Comparison of ENCODE assay signal across 1 cellular context in genomic region chr14:54773171-54774006, GRCh38.
TF ChIP-seq lines count a peak whose summit lies in the region.

No MANE protein-coding gene starts in this region.

TF ChIP-seq in K562, 482 proteins besides CTCF, POLR2A, EP300 and RAD21 (continued from another document and continues in another):
- TF ChIP-seq, protein P1, sequence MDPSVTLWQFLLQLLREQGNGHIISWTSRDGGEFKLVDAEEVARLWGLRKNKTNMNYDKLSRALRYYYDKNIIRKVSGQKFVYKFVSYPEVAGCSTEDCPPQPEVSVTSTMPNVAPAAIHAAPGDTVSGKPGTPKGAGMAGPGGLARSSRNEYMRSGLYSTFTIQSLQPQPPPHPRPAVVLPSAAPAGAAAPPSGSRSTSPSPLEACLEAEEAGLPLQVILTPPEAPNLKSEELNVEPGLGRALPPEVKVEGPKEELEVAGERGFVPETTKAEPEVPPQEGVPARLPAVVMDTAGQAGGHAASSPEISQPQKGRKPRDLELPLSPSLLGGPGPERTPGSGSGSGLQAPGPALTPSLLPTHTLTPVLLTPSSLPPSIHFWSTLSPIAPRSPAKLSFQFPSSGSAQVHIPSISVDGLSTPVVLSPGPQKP (CRISPR knock-in tag; IDR thresholded peaks at IDR 0.05): no peak
- TF ChIP-seq, protein P2, sequence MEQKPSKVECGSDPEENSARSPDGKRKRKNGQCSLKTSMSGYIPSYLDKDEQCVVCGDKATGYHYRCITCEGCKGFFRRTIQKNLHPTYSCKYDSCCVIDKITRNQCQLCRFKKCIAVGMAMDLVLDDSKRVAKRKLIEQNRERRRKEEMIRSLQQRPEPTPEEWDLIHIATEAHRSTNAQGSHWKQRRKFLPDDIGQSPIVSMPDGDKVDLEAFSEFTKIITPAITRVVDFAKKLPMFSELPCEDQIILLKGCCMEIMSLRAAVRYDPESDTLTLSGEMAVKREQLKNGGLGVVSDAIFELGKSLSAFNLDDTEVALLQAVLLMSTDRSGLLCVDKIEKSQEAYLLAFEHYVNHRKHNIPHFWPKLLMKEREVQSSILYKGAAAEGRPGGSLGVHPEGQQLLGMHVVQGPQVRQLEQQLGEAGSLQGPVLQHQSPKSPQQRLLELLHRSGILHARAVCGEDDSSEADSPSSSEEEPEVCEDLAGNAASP (IDR thresholded peaks at IDR 0.05): no peak
- TF ChIP-seq ZBTB34 (CRISPR knock-in tag; IDR thresholded peaks at IDR 0.05) (no peak), PCBP2 (IDR thresholded peaks at IDR 0.05; ENCODE audit: low read depth, low read length, poor library complexity, severe bottlenecking) (no peak), NR2C1 (IDR thresholded peaks at IDR 0.05) (peak; percentile 44; the same call in 1 of the 2 replicates), NR2C1 (tag; IDR thresholded peaks at IDR 0.05) (no peak), ZNF507 (tag; conservative IDR thresholded peaks at IDR 0.05) (no peak), KDM4B (IDR thresholded peaks at IDR 0.05; ENCODE audit: borderline replicate concordance in 2 of 2, low read depth in 1 of 2) (no peak), ZNF384 (IDR thresholded peaks at IDR 0.05; ENCODE audit: low read depth, low read length) (peak; percentile 36; the same call in 1 of the 2 replicates), MITF (IDR thresholded peaks at IDR 0.05) (peak; percentile 35; the same call in 1 of the 2 replicates), SNRNP70 (optimal IDR thresholded peaks at IDR 0.05; ENCODE audit: low read depth, low read length) (no peak), KDM1A (IDR thresholded peaks at IDR 0.05) (peak in 1 of 2 experiments; percentile 44; a peak in 1 of 4 replicates), HDGF (IDR thresholded peaks at IDR 0.05) (no peak), ZNF133 (CRISPR knock-in tag; IDR thresholded peaks at IDR 0.05) (no peak), RBM25 (IDR thresholded peaks at IDR 0.05; ENCODE audit: low read depth, low read length, severe bottlenecking) (no peak), SRSF3 (IDR thresholded peaks at IDR 0.05; ENCODE audit: insufficient read depth, low read length) (no peak), CEBPG (CRISPR knock-in tag; IDR thresholded peaks at IDR 0.05) (no peak), CEBPG (tag; conservative IDR thresholded peaks at IDR 0.05 in 1 of 2, IDR thresholded peaks at IDR 0.05 in 1 of 2) (no peak), CBFA2T2 (conservative IDR thresholded peaks at IDR 0.05) (peak; percentile 32; the same call in 1 of the 2 replicates), HOMEZ (CRISPR knock-in tag; IDR thresholded peaks at IDR 0.05) (no peak), PBX2 (CRISPR knock-in tag; IDR thresholded peaks at IDR 0.05; ENCODE audit: low read depth) (no peak), PBX2 (tag; conservative IDR thresholded peaks at IDR 0.05; ENCODE audit: low read depth) (no peak), ZNF444 (CRISPR knock-in tag; IDR thresholded peaks at IDR 0.05) (no peak), ZBTB1 (CRISPR knock-in tag; IDR thresholded peaks at IDR 0.05; ENCODE audit: borderline replicate concordance, low read depth) (no peak), RNF219 (CRISPR knock-in tag; IDR thresholded peaks at IDR 0.05) (no peak), DDX20 (tag; IDR thresholded peaks at IDR 0.05; ENCODE audit: low read depth) (no peak), ZNF311 (CRISPR knock-in tag; IDR thresholded peaks at IDR 0.05) (no peak), PRPF4 (IDR thresholded peaks at IDR 0.05; ENCODE audit: insufficient read depth, low read depth, low read length, poor library complexity, severe bottlenecking) (no peak), KDM2B (CRISPR knock-in tag; IDR thresholded peaks at IDR 0.05) (no peak), KLF10 (CRISPR knock-in tag; IDR thresholded peaks at IDR 0.05) (no peak), ZNF408 (CRISPR knock-in tag; IDR thresholded peaks at IDR 0.05; ENCODE audit: low read depth) (no peak), ZNF23 (CRISPR knock-in tag; IDR thresholded peaks at IDR 0.05) (no peak), ZFP91 (CRISPR knock-in tag; IDR thresholded peaks at IDR 0.05) (no peak), ZNF277 (CRISPR knock-in tag; IDR thresholded peaks at IDR 0.05; ENCODE audit: borderline replicate concordance) (no peak), CUX1 (CRISPR knock-in tag; IDR thresholded peaks at IDR 0.05) (no peak), GABPB1 (CRISPR knock-in tag; IDR thresholded peaks at IDR 0.05) (no peak)
- TF ChIP-seq, protein P3, sequence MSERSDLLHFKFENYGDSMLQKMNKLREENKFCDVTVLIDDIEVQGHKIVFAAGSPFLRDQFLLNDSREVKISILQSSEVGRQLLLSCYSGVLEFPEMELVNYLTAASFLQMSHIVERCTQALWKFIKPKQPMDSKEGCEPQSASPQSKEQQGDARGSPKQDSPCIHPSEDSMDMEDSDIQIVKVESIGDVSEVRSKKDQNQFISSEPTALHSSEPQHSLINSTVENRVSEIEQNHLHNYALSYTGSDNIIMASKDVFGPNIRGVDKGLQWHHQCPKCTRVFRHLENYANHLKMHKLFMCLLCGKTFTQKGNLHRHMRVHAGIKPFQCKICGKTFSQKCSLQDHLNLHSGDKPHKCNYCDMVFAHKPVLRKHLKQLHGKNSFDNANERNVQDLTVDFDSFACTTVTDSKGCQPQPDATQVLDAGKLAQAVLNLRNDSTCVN (CRISPR knock-in tag; IDR thresholded peaks at IDR 0.05): no peak
